ENCODE assay signal across 16 cellular contexts in the genomic region with DNA sequence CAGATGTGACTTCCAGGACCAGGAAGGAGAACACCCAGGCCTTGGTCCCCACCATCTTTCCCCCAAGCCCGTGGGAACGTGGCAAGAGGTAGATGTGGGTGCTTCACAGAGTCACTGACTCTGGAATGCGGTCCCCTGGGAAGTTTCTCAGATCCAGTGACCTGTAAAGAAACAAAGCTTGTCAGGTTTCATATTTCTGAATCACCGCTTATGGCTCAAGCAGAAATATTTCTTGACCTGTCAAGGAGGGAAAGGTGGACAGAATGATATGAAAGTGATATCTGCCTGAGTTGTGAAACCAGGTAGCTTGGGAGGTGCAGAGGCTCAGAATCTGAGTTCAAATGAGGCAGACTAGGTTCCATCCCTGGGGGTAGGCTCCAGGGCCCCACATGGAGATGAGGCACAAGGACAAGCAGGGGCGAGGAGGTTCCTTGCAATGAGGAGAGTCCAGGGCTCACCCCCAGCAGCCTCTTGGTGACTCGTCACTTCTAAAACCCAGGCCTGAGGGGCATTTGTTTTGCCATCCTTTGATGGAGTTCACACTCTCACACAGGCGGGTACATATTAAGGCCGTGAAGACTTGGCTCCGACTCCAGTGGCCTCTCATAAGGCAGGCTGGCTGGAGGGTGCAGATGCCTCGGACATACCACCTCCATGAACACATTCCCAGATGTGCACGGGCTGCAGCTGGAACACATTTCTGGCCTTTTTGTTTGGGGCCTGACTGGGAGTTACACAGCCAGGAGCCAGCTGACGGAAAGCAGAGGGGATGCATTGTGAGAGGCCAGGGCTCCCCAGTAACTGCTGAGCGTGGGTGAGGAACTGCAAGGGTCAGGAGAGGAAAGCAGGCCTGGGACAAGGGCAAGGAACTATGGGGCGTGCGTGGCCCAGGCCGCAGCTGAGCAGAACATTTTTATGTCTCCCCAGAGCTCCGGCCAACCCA. TPM values are rescaled to one million over a fixed set of nuclear protein-coding genes. Genes with fewer than 3 reads are reported as not detected.
DNase-seq lines count a peak whose midpoint lies in the region; ATAC-seq and TF ChIP-seq lines count a peak whose summit lies in the region.
"Had no signal": no experiment of that assay in that cellular context is flagged by ENCODE, and none has a peak within 500 bp of the region (broad histone marks: within the 10 kb centered on the region; RNA-seq: fewer than 3 reads in every experiment).

No MANE protein-coding gene starts in this region.

- H4K8ac ChIP-seq in H9 (replicated peaks; ENCODE audit: insufficient read length, low read depth, low read length): no peak overlapping the region

- no peak overlapping the region for H2BK5ac ChIP-seq in H9 (ENCODE audit: insufficient read length, low read length)

- no peaks in the 10 kb centered on the region for H3K23me2 ChIP-seq in H9 (ENCODE audit: insufficient read length, low read depth, low read length, poor library complexity, severe bottlenecking)

- no peak overlapping the region for H2AFZ ChIP-seq in H9 (ENCODE audit: low read length)

- no peak overlapping the region for H4K5ac ChIP-seq in H9 (ENCODE audit: insufficient read length, low read depth, low read length)

- H3K4me2 ChIP-seq in H9 (ENCODE audit: insufficient read depth, insufficient read length, low read length): no peak overlapping the region

- no peak overlapping the region for H3K4ac ChIP-seq in H9 (ENCODE audit: low read depth, low read length)

- no peak overlapping the region for H2BK15ac ChIP-seq in H9 (ENCODE audit: low read depth, low read length)

- H3K27me3 ChIP-seq in H9 (ENCODE audit: insufficient read depth, low read length) (no peaks in the 10 kb centered on the region), esophagus squamous epithelium (no peaks in the 10 kb centered on the region)

- H2BK12ac ChIP-seq in H9 (ENCODE audit: insufficient read length, low read depth, low read length): no peak overlapping the region

- H3K56ac ChIP-seq in H9 (ENCODE audit: insufficient read length, low read depth, low read length): no peak overlapping the region

- no peak overlapping the region; a peak in 1 of 5 replicates for H3K4me3 Mint-ChIP-seq in H9
- H3K4me3 Mint-ChIP-seq in naive thymus-derived CD8-positive, alpha-beta T cell: no peak overlapping the region
- H3K4me3 Mint-ChIP-seq: activated CD4-positive, alpha-beta T cell treated with anti-CD3 and anti-CD28 coated beads, Interleukin-2, amount 10 ng/mL, durations not matched to agents 24 days and 14 days; CD8-positive, alpha-beta T cell; neural crest cell had no signal

- H4K91ac ChIP-seq in H9 (ENCODE audit: insufficient read length, low read depth, low read length): no peak overlapping the region

- H3T11ph ChIP-seq in H9 (ENCODE audit: low read length): no peak overlapping the region

- H3K9me3 Mint-ChIP-seq in H9: no peaks in the 10 kb centered on the region
- H3K9me3 Mint-ChIP-seq in naive thymus-derived CD8-positive, alpha-beta T cell: no peaks in the 10 kb centered on the region
- H3K9me3 Mint-ChIP-seq: activated CD4-positive, alpha-beta T cell treated with anti-CD3 and anti-CD28 coated beads, Interleukin-2, amount 10 ng/mL, durations not matched to agents 24 days and 14 days; CD8-positive, alpha-beta T cell; neural crest cell had no signal

- H3K79me2 ChIP-seq in H9 (ENCODE audit: insufficient read depth, low read length): no peaks in the 10 kb centered on the region

- H3K36me3 Mint-ChIP-seq in H9 (ENCODE audit: insufficient read depth in 1 of 3, low read depth in 3 of 3): no peaks in the 10 kb centered on the region; a peak in 1 of 7 replicates
- no peaks in the 10 kb centered on the region for H3K36me3 Mint-ChIP-seq in naive thymus-derived CD8-positive, alpha-beta T cell
- H3K36me3 Mint-ChIP-seq: CD8-positive, alpha-beta T cell had no signal

- H3K9ac ChIP-seq in H9 (ENCODE audit: extremely low read depth, insufficient read length, low read length): no peak overlapping the region

- H3K27me3 Mint-ChIP-seq in H9 (ENCODE audit: low read depth): peaks cover 3% of the 10 kb centered on the region
- peaks cover 0 to 4% (median 0%) of the 10 kb centered on the region in 5 donors for H3K27me3 Mint-ChIP-seq in naive thymus-derived CD8-positive, alpha-beta T cell
- H3K27me3 Mint-ChIP-seq: activated CD4-positive, alpha-beta T cell treated with anti-CD3 and anti-CD28 coated beads, Interleukin-2, amount 10 ng/mL, durations not matched to agents 24 days and 14 days had no signal

- H3K14ac ChIP-seq in H9 (ENCODE audit: insufficient read depth, low read length): no peak overlapping the region

- H3K4me1 ChIP-seq in H9 (ENCODE audit: insufficient read depth, low read length) (no peaks in the 10 kb centered on the region), esophagus squamous epithelium (peaks cover 6 to 22% (median 12%) of the 10 kb centered on the region in 3 donors)

- H3K23ac ChIP-seq in H9 (ENCODE audit: insufficient read length, low read depth, low read length): no peak overlapping the region

- H3K27ac ChIP-seq in H9 (ENCODE audit: insufficient read length, low read depth, low read length) (no peak overlapping the region), esophagus squamous epithelium (peak overlapping the region in 3 of 4 donors; percentile 15 to 82 (median 58))

- DNase-seq in H9 (no peak), esophagus squamous epithelium (lab: John Stamatoyannopoulos, UW) (no peak), left lobe of liver (ENCODE audit: low spot score) (no peak), skeletal muscle cell (ENCODE audit: low read depth) (peak; percentile 12), amygdala (lab: John Stamatoyannopoulos, UW) (no peak), NCI-H1436 (lab: John Stamatoyannopoulos, UW) (no peak)
- DNase-seq in naive thymus-derived CD8-positive, alpha-beta T cell: no peak
- DNase-seq: activated CD4-positive, alpha-beta T cell treated with anti-CD3 and anti-CD28 coated beads, Interleukin-2, amount 10 ng/mL, durations not matched to agents 24 days and 14 days; CD8-positive, alpha-beta T cell; DMS79; NCI-H187; NCI-H446 treated with DMSO at 0.1 percent for 48 hours; retina; stimulated activated naive CD4-positive, alpha-beta T cell treated with Interleukin-2 at 50 U/mL for 16 hours had no signal

- H3K4me1 Mint-ChIP-seq in H9: peaks cover 12 to 25% of the 10 kb centered on the region in 2 experiments
- peaks cover 0 to 8% (median 5%) of the 10 kb centered on the region in 4 donors for H3K4me1 Mint-ChIP-seq in naive thymus-derived CD8-positive, alpha-beta T cell
- H3K4me1 Mint-ChIP-seq: neural crest cell had no signal

- H2BK120ac ChIP-seq in H9 (ENCODE audit: low read depth, low read length, poor library complexity, severe bottlenecking): no peak overlapping the region

- TF ChIP-seq POLR2A in esophagus squamous epithelium (IDR thresholded peaks at IDR 0.05): no peak

- no peak overlapping the region for H2AK5ac ChIP-seq in H9 (ENCODE audit: insufficient read length, low read length)

- H4K20me1 ChIP-seq in H9 (ENCODE audit: control insufficient read depth, insufficient read depth, insufficient read length): no peaks in the 10 kb centered on the region

- H3K36me3 ChIP-seq in esophagus squamous epithelium: no peaks in the 10 kb centered on the region

- TF ChIP-seq CTCF in H9 (conservative IDR thresholded peaks at IDR 0.05) (no peak), esophagus squamous epithelium (IDR thresholded peaks at IDR 0.05) (no peak)

- peak overlapping the region in 2 of 3 experiments; percentile 28 to 83; a peak in 1 of 7 replicates for H3K27ac Mint-ChIP-seq in H9
- H3K27ac Mint-ChIP-seq in naive thymus-derived CD8-positive, alpha-beta T cell: peak overlapping the region in 1 of 10 donors; percentile 46
- H3K27ac Mint-ChIP-seq: activated CD4-positive, alpha-beta T cell treated with anti-CD3 and anti-CD28 coated beads, Interleukin-2, amount 10 ng/mL, durations not matched to agents 24 days and 14 days; CD8-positive, alpha-beta T cell had no signal

- H3K9me3 ChIP-seq in H9 (ENCODE audit: control insufficient read depth, low read depth, low read length) (no peaks in the 10 kb centered on the region), esophagus squamous epithelium (no peaks in the 10 kb centered on the region)

- no peak overlapping the region for H2BK20ac ChIP-seq in H9 (ENCODE audit: low read depth, low read length, poor library complexity, severe bottlenecking)

- no peaks in the 10 kb centered on the region for H3K79me1 ChIP-seq in H9 (ENCODE audit: insufficient read depth, low read depth, low read length, poor library complexity, severe bottlenecking)

- POLR2A ChIA-PET in naive thymus-derived CD8-positive, alpha-beta T cell (lab: Charles Lee): no interaction called here

- no CpG with 5 or more reads among the region's 17 CpGs for WGBS in H9 (ENCODE audit: extremely low coverage, insufficient read length, low lambda C conversion rate)
- 78 to 90% methylated on average over 7 to 9 of the region's 17 CpGs for WGBS in esophagus squamous epithelium, 2 donors

- ATAC-seq in left lobe of liver (peak; percentile 23), HG02970 (IDR thresholded peaks at IDR 0.05; ENCODE audit: low FRiP score, unreplicated experiment) (no peak)
- ATAC-seq in naive thymus-derived CD8-positive, alpha-beta T cell: no peak
- ATAC-seq: CD8-positive, alpha-beta T cell had no signal

- H3K18ac ChIP-seq in H9 (ENCODE audit: insufficient read length, low read depth, low read length): no peak overlapping the region

- intact Hi-C loops in esophagus squamous epithelium (cut with DNase I): no loop called here

- H3K4me3 ChIP-seq in esophagus squamous epithelium (peak overlapping the region in 3 of 4 donors; percentile 1 to 41 (median 19)), skeletal muscle cell (ENCODE audit: low read depth, low read length) (no peak overlapping the region)

RNA-seq across cellular contexts. Expression of a gene that starts 1.3 kb away (rescaled TPM):
- total RNA-seq in H9 (2021) (0.04 TPM in 1 of 2 replicates, not detected in the other), esophagus squamous epithelium (10 to 100 TPM in 1 of 4 donors, 1 to 10 TPM in 3; 2.5 to 78.0 (median 5.5) TPM), left lobe of liver (1.3 TPM)
- total RNA-seq in naive thymus-derived CD8-positive, alpha-beta T cell: under 1 TPM; 0.44 TPM
- polyA plus RNA-seq in naive thymus-derived CD8-positive, alpha-beta T cell: under 1 TPM in 1 of 3 donors, not detected in 2; 0.10 TPM

RNA-seq across cellular contexts. Expression of a gene that starts 24.8 kb away (rescaled TPM):
- total RNA-seq in H9 (2021): 53.8 and 55.8 TPM in 2 replicates
- total RNA-seq in esophagus squamous epithelium: 10 to 100 TPM; 51.0 to 57.4 (median 54.1) TPM
- total RNA-seq in left lobe of liver: 76.2 TPM
- 10 to 100 TPM; 59.6 to 60.2 TPM for total RNA-seq in naive thymus-derived CD8-positive, alpha-beta T cell
- polyA plus RNA-seq in naive thymus-derived CD8-positive, alpha-beta T cell: 10 to 100 TPM; 30.0 to 33.8 (median 31.3) TPM
